ENCODE assay signal across 8 cellular contexts in the genomic region with DNA sequence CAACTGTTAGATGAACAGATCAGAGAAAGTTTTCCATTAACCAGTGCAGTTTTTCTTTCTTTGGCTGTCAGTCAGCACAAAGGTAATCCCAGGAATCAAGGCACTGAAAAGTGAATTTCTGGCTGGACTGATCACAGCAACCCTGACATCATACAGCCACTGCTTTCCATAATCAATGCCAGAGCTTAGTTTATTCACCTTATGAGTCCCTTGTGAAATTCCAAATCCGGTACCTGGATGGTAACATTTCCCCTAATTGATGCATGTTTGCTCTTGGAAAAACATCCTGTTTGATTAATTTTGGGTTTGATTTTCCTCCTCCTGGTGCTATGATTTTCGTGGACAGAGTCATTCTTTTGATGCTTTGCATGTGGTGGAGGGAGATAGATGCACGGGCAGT.
"Had no signal": no experiment of that assay in that cellular context is flagged by ENCODE, and none has a peak within 500 bp of the region (broad histone marks: within the 10 kb centered on the region; RNA-seq: fewer than 3 reads in every experiment).

No MANE protein-coding gene starts in this region.

- H3K4me3 ChIP-seq: GM23338, HAP-1 had no signal

- H3K27me3 Mint-ChIP-seq: IgD-negative memory B cell had no signal

- H3K9me3 ChIP-seq: HAP-1 had no signal

- H3K4me2 ChIP-seq: GM23338 had no signal

- H3K4me3 Mint-ChIP-seq: GM23338, HFFc6, IgD-negative memory B cell had no signal

- H3K27ac Mint-ChIP-seq: GM23338, HFFc6, IgD-negative memory B cell had no signal

- H2AFZ ChIP-seq: GM23338 had no signal

- DNase-seq: H7, HFFc6, KBM-7 had no signal

- H3K9me3 Mint-ChIP-seq: GM23338 had no signal

- ATAC-seq: GM23338, HCT116 had no signal

- H3K4me1 Mint-ChIP-seq: GM23338, IgD-negative memory B cell had no signal

- FAIRE-seq: HTR-8/SVneo had no signal

- H3K36me3 ChIP-seq: HAP-1 had no signal

- H3K4me1 ChIP-seq: HAP-1 had no signal
